In genomic region chr18:34976899-34977786, GRCh38 we compare ENCODE assay signal across 1 cellular context.
TF ChIP-seq lines count a peak whose summit lies in the region.

No MANE protein-coding gene starts in this region.

TF ChIP-seq in HepG2, 621 proteins besides CTCF, POLR2A, EP300 and RAD21 (continued from another document and continues in another):
- peak; percentile 65; the same call in 1 of the 2 replicates for TF ChIP-seq AFF4 (CRISPR knock-in tag; IDR thresholded peaks at IDR 0.05)
- peak; percentile 58 for TF ChIP-seq TFE3 (CRISPR knock-in tag; IDR thresholded peaks at IDR 0.05)
- TF ChIP-seq ZNF788 (CRISPR knock-in tag; IDR thresholded peaks at IDR 0.05; ENCODE audit: borderline replicate concordance), result no peak
- TF ChIP-seq ZNF451 (CRISPR knock-in tag; IDR thresholded peaks at IDR 0.05), result no peak
- peak; percentile 66 for TF ChIP-seq ZNF441 (CRISPR knock-in tag; IDR thresholded peaks at IDR 0.05; ENCODE audit: borderline replicate concordance)
- TF ChIP-seq BHLHE40 (IDR thresholded peaks at IDR 0.05; ENCODE audit: low read length), result peak; percentile 91
- TF ChIP-seq MIER2 (CRISPR knock-in tag; IDR thresholded peaks at IDR 0.05), result no peak
- TF ChIP-seq, protein P1, sequence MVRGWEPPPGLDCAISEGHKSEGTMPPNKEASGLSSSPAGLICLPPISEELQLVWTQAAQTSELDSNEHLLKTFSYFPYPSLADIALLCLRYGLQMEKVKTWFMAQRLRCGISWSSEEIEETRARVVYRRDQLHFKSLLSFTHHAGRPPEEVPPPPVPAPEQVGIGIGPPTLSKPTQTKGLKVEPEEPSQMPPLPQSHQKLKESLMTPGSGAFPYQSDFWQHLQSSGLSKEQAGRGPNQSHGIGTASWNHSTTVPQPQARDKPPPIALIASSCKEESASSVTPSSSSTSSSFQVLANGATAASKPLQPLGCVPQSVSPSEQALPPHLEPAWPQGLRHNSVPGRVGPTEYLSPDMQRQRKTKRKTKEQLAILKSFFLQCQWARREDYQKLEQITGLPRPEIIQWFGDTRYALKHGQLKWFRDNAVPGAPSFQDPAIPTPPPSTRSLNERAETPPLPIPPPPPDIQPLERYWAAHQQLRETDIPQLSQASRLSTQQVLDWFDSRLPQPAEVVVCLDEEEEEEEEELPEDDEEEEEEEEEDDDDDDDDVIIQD (CRISPR knock-in tag; IDR thresholded peaks at IDR 0.05; ENCODE audit: low read depth), result no peak; the same call in 1 of the 2 replicates
- peak; percentile 9; the same call in 1 of the 2 replicates for TF ChIP-seq ZBTB7A (CRISPR knock-in tag; IDR thresholded peaks at IDR 0.05)
- TF ChIP-seq ZBTB46 (CRISPR knock-in tag; IDR thresholded peaks at IDR 0.05; ENCODE audit: borderline replicate concordance), result peak; percentile 48; the same call in 1 of the 2 replicates
- TF ChIP-seq, protein P2, sequence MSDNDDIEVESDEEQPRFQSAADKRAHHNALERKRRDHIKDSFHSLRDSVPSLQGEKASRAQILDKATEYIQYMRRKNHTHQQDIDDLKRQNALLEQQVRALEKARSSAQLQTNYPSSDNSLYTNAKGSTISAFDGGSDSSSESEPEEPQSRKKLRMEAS (IDR thresholded peaks at IDR 0.05), result peak; percentile 77
- no peak; the same call in 1 of the 2 replicates for TF ChIP-seq KMT2B (CRISPR knock-in tag; IDR thresholded peaks at IDR 0.05)
- TF ChIP-seq ZNF569 (CRISPR knock-in tag; IDR thresholded peaks at IDR 0.05; ENCODE audit: borderline replicate concordance), result 0 out of 2 replicates have a peak, but pooled peaks have one; percentile 42
- peak; percentile 59; the same call in 1 of the 2 replicates for TF ChIP-seq MED1 (CRISPR knock-in tag; IDR thresholded peaks at IDR 0.05)
- TF ChIP-seq YEATS4 (CRISPR knock-in tag; IDR thresholded peaks at IDR 0.05; ENCODE audit: borderline replicate concordance), result no peak
- TF ChIP-seq, protein P3, sequence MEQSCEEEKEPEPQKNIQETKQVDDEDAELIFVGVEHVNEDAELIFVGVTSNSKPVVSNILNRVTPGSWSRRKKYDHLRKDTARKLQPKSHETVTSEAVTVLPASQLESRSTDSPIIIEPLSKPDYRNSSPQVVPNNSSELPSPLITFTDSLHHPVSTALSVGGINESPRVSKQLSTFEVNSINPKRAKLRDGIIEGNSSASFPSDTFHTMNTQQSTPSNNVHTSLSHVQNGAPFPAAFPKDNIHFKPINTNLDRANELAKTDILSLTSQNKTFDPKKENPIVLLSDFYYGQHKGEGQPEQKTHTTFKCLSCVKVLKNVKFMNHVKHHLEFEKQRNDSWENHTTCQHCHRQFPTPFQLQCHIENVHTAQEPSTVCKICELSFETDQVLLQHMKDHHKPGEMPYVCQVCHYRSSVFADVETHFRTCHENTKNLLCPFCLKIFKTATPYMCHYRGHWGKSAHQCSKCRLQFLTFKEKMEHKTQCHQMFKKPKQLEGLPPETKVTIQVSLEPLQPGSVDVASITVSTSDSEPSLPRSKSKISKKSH (CRISPR knock-in tag; IDR thresholded peaks at IDR 0.05; ENCODE audit: borderline replicate concordance), result peak; percentile 59; the same call in 1 of the 2 replicates
- TF ChIP-seq, protein P4, sequence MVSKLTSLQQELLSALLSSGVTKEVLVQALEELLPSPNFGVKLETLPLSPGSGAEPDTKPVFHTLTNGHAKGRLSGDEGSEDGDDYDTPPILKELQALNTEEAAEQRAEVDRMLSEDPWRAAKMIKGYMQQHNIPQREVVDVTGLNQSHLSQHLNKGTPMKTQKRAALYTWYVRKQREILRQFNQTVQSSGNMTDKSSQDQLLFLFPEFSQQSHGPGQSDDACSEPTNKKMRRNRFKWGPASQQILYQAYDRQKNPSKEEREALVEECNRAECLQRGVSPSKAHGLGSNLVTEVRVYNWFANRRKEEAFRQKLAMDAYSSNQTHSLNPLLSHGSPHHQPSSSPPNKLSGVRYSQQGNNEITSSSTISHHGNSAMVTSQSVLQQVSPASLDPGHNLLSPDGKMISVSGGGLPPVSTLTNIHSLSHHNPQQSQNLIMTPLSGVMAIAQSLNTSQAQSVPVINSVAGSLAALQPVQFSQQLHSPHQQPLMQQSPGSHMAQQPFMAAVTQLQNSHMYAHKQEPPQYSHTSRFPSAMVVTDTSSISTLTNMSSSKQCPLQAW (CRISPR knock-in tag; IDR thresholded peaks at IDR 0.05), result 0 out of 2 replicates have a peak, but pooled peaks have one; percentile 21
- TF ChIP-seq ZNF543 (CRISPR knock-in tag; IDR thresholded peaks at IDR 0.05), result no peak
- TF ChIP-seq, protein P5, sequence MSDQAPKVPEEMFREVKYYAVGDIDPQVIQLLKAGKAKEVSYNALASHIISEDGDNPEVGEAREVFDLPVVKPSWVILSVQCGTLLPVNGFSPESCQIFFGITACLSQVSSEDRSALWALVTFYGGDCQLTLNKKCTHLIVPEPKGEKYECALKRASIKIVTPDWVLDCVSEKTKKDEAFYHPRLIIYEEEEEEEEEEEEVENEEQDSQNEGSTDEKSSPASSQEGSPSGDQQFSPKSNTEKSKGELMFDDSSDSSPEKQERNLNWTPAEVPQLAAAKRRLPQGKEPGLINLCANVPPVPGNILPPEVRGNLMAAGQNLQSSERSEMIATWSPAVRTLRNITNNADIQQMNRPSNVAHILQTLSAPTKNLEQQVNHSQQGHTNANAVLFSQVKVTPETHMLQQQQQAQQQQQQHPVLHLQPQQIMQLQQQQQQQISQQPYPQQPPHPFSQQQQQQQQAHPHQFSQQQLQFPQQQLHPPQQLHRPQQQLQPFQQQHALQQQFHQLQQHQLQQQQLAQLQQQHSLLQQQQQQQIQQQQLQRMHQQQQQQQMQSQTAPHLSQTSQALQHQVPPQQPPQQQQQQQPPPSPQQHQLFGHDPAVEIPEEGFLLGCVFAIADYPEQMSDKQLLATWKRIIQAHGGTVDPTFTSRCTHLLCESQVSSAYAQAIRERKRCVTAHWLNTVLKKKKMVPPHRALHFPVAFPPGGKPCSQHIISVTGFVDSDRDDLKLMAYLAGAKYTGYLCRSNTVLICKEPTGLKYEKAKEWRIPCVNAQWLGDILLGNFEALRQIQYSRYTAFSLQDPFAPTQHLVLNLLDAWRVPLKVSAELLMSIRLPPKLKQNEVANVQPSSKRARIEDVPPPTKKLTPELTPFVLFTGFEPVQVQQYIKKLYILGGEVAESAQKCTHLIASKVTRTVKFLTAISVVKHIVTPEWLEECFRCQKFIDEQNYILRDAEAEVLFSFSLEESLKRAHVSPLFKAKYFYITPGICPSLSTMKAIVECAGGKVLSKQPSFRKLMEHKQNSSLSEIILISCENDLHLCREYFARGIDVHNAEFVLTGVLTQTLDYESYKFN (CRISPR knock-in tag; conservative IDR thresholded peaks at IDR 0.05), result peak; percentile 29
- no peak for TF ChIP-seq FOXP1 (IDR thresholded peaks at IDR 0.05)
- TF ChIP-seq FOXP1 (CRISPR knock-in tag; IDR thresholded peaks at IDR 0.05), result 0 out of 2 replicates have a peak, but pooled peaks have one; percentile 13
- TF ChIP-seq ZBTB34 (CRISPR knock-in tag; IDR thresholded peaks at IDR 0.05), result no peak
- TF ChIP-seq SMAD1 (CRISPR knock-in tag; IDR thresholded peaks at IDR 0.05; ENCODE audit: borderline replicate concordance, low read depth), result no peak
- no peak for TF ChIP-seq ZNF7 (CRISPR knock-in tag; IDR thresholded peaks at IDR 0.05)
- no peak for TF ChIP-seq SRSF1 (optimal IDR thresholded peaks at IDR 0.05; ENCODE audit: low read depth, low read length)
- TF ChIP-seq PHF21A (CRISPR knock-in tag; IDR thresholded peaks at IDR 0.05), result peak; percentile 72; the same call in 1 of the 2 replicates
- peak; percentile 21; the same call in 1 of the 2 replicates for TF ChIP-seq ZNF616 (CRISPR knock-in tag; IDR thresholded peaks at IDR 0.05; ENCODE audit: low read depth)
- TF ChIP-seq U2AF2 (IDR thresholded peaks at IDR 0.05; ENCODE audit: low read depth, low read length), result no peak
- peak; percentile 14 for TF ChIP-seq U2AF1 (optimal IDR thresholded peaks at IDR 0.05; ENCODE audit: low read depth, low read length)
- peak; percentile 31; the same call in 1 of the 2 replicates for TF ChIP-seq ZNF572 (CRISPR knock-in tag; IDR thresholded peaks at IDR 0.05)
- peak; percentile 60; the same call in 1 of the 2 replicates for TF ChIP-seq ZNF605 (CRISPR knock-in tag; IDR thresholded peaks at IDR 0.05)
- no peak for TF ChIP-seq NFIB (CRISPR knock-in tag; IDR thresholded peaks at IDR 0.05; ENCODE audit: borderline replicate concordance)
- TF ChIP-seq GPN1 (CRISPR knock-in tag; IDR thresholded peaks at IDR 0.05; ENCODE audit: borderline replicate concordance), result no peak
- TF ChIP-seq ZSCAN9 (CRISPR knock-in tag; IDR thresholded peaks at IDR 0.05; ENCODE audit: borderline replicate concordance), result no peak
- peak; percentile 31; the same call in 1 of the 2 replicates for TF ChIP-seq TARDBP (CRISPR knock-in tag; IDR thresholded peaks at IDR 0.05)
- peak; percentile 70; the same call in 1 of the 2 replicates for TF ChIP-seq SAFB2 (CRISPR knock-in tag; IDR thresholded peaks at IDR 0.05; ENCODE audit: borderline replicate concordance, low read depth)
- TF ChIP-seq, protein P6, sequence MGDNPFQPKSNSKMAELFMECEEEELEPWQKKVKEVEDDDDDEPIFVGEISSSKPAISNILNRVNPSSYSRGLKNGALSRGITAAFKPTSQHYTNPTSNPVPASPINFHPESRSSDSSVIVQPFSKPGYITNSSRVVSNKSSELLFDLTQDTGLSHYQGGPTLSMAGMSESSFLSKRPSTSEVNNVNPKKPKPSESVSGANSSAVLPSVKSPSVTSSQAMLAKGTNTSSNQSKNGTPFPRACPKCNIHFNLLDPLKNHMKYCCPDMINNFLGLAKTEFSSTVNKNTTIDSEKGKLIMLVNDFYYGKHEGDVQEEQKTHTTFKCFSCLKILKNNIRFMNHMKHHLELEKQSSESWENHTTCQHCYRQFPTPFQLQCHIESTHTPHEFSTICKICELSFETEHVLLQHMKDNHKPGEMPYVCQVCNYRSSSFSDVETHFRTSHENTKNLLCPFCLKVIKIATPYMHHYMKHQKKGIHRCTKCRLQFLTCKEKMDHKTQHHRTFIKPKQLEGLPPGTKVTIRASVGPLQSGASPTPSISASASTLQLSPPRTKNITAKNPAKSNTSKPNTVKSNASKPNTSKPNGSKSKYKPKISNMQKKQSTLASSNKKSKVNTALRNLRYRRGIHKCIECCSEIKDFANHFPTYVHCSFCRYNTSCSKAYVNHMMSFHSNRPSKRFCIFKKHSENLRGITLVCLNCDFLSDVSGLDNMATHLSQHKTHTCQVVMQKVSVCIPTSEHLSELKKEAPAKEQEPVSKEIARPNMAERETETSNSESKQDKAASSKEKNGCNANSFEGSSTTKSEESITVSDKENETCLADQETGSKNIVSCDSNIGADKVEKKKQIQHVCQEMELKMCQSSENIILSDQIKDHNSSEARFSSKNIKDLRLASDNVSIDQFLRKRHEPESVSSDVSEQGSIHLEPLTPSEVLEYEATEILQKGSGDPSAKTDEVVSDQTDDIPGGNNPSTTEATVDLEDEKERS (CRISPR knock-in tag; IDR thresholded peaks at IDR 0.05), result no peak
- no peak for TF ChIP-seq KAT2B (IDR thresholded peaks at IDR 0.05; ENCODE audit: borderline replicate concordance, low read depth, low read length)
- TF ChIP-seq ARNTL (CRISPR knock-in tag; IDR thresholded peaks at IDR 0.05), result peak; percentile 83; the same call in 1 of the 2 replicates
